1 cellular context compared by ENCODE assay signal in the genomic region with DNA sequence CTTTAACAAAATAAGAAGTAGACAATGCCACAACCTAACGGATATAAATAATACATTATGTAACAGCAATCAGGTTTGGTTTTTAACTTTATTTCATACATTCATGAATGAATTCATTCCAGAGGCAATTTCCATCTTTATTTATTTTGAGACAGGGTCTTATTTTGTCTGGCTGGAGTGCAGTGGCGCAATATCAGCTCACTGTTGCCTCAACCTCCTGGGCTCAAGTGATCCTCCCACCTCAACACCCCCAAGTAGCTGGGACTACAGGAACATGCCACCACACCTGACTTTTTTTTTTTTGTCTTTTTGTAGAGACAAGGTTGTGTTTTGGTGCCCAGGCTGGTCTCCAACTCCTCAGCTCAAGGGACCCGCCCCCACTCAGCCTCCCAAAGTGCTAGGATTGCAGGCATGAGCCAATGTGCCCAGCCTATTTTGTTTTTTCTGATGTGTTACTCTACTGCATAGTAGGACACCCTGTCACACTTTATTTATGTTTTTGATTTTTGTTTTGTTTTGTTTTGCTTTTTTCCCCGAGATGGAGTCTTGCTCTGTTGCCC.
A peak's percentile ranks its signal among the peaks of the same experiment; 100 is the strongest.
TF ChIP-seq lines count a peak whose summit lies in the region.

No MANE protein-coding gene starts in this region.

TF ChIP-seq in HepG2, 621 proteins besides CTCF, POLR2A, EP300 and RAD21:
- no peak for TF ChIP-seq SATB2 (CRISPR knock-in tag; IDR thresholded peaks at IDR 0.05)
- TF ChIP-seq, protein P1, sequence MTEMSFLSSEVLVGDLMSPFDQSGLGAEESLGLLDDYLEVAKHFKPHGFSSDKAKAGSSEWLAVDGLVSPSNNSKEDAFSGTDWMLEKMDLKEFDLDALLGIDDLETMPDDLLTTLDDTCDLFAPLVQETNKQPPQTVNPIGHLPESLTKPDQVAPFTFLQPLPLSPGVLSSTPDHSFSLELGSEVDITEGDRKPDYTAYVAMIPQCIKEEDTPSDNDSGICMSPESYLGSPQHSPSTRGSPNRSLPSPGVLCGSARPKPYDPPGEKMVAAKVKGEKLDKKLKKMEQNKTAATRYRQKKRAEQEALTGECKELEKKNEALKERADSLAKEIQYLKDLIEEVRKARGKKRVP (CRISPR knock-in tag; IDR thresholded peaks at IDR 0.05) = peak in 1 of 2 experiments; percentile 88; a peak in 2 of 4 replicates
- TF ChIP-seq ZNF317 (CRISPR knock-in tag; IDR thresholded peaks at IDR 0.05) = no peak
- peak; percentile 66 for TF ChIP-seq CEBPG (CRISPR knock-in tag; IDR thresholded peaks at IDR 0.05)
- peak; percentile 68 for TF ChIP-seq CEBPB (IDR thresholded peaks at IDR 0.05; ENCODE audit: borderline replicate concordance, low read depth, low read length)
TF ChIP-seq in HepG2: peak in this region for 3.
